8 cellular contexts compared by ENCODE assay signal in the genomic region with DNA sequence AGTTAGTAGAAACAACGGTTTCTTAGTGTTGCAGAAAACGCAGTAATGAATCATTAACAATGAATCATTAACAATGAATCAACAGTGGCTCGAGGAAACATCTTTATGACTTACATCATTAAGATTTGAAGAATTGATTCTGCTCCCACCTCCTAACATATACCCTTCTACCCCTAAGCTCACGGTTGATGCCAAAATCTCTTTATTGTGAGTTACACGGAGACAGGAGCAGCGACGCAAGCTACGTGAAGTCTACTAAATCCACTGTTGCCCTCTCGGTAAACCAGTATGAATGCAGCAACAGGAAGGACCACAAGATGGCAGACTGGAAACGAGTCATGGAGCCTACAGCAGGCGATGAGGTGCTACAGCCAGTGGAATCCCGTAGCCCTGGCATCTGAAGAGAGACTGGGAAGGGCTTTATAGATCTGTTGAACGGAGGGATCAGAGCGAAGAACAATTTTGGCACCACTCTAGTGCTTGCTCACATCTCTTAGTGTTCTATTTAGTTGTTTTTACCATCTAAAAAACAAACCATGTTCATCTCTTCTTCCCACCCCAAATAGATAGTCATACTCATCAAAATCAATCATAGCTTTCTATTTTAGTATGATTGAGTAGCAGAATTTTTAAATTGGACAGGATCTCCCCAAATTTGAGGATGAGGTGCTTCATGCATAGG.
DNase-seq lines count a peak whose midpoint lies in the region; ATAC-seq and TF ChIP-seq lines count a peak whose summit lies in the region.

No MANE protein-coding gene starts in this region.

- no peaks in the 10 kb centered on the region for H3K36me3 ChIP-seq in BJ (ENCODE audit: control insufficient read depth, insufficient read depth, low read length)

- peak; percentile 87 for TF ChIP-seq CTCF in BJ (IDR thresholded peaks at IDR 0.05; ENCODE audit: insufficient read depth, low read depth, low read length)

- POLR2A ChIA-PET in BJ (lab: Charles Lee): no interaction called here

- no peaks in the 10 kb centered on the region for H3K27me3 ChIP-seq in BJ (ENCODE audit: control insufficient read depth, insufficient read depth, low read length)

- peak; percentile 41 for DNase-seq in BJ (ENCODE audit: low read depth)
- DNase-seq in GM19240 (ENCODE audit: insufficient read length, low spot score): peak; percentile 14
- DNase-seq in NCI-H226: peak; percentile 63
- peak in 3 of 4 experiments; percentile 7 to 26 (median 17) for DNase-seq in activated CD4-positive, CD25-positive, alpha-beta regulatory T cell (lab: John Stamatoyannopoulos, UW)
- peak; percentile 92 for DNase-seq in cerebellar cortex (ENCODE audit: low spot score)
- peak; percentile 82 for DNase-seq in kidney tubule cell (ENCODE audit: low spot score)
- peak; percentile 71 for DNase-seq in stimulated activated CD4-positive, alpha-beta T cell treated with anti-CD3 and anti-CD28 coated beads, Interleukin-1b, Interleukin-23, amount 100 ng/mL, for 48 hours

- ATAC-seq in HG03378 (IDR thresholded peaks at IDR 0.05; ENCODE audit: unreplicated experiment): peak; percentile 98

- H3K4me3 ChIP-seq in BJ (ENCODE audit: low read depth, low read length): peak overlapping the region; percentile 34

- CTCF ChIA-PET in BJ (lab: Yijun Ruan, JAX): interaction anchor here (0.6 to 5.5 kb wide), 22 partner anchors 9 to 915 kb away, joined by 3 to 81 read pairs (median 4); partner anchors contain the start of genes GALNT4 and POC1B

Comparison
In these comparisons a context has a peak if more than half of its experiments do, and no peak if none do; other contexts are left out.
1. Peak in every context shown above with its lines: DNase-seq, ATAC-seq and H3K4me3 ChIP-seq.
2. DNase-seq: peak in every context shown above with its lines; median percentile 92 in cerebellar cortex; 82 in kidney tubule cell; 71 in stimulated activated CD4-positive, alpha-beta T cell treated with anti-CD3 and anti-CD28 coated beads, Interleukin-1b, Interleukin-23, amount 100 ng/mL, for 48 hours; 63 in NCI-H226; 41 in BJ; 17 in activated CD4-positive, CD25-positive, alpha-beta regulatory T cell; 14 in GM19240.